1 cellular context compared by ENCODE assay signal in the genomic region with DNA sequence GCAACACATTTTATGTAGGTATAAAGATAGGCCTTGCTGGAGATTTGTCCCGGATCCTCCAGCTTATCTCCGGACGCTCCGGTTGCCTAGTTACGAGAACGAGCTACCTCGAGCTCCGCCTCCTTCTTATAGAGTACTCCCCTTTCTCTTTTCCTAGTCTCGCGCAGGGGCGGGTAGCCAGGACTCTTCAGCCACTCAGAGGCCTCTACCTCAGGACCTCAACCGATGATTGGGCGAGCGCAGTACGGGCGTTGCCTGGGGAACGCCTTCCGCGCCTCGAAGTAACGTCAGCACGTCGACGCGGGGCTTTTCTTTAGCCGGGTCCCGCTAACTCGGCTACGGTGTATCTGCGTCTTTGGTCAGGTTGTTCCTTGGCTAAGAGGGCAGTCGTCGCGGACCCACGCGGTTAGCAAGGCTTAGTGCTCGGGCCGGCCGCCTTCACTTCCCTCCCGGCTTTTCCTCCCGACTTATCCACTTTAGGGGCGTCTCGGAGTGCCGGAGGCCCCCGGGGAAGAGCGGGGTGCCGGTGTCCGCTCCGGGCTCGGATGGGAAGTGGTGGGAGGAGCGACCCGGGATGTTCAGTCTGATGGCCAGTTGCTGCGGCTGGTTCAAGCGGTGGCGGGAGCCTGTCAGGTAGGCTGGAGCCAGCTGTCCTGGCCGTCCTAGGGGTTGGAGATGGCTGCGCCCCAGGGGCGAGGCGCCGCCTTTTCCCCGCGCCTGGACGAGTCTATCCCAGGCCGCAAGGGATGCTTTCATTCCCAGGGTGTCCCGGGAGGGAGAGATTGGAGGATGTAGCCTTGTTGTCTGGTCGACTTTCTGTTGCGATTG.
TF ChIP-seq lines count a peak whose summit lies in the region.

A gene (plus strand): TSS at position 306 of the 828 bp plus-strand sequence. CDS start 269 bp downstream, at position 575.

TF ChIP-seq in HepG2, 621 proteins besides CTCF, POLR2A, EP300 and RAD21 (continued from another document and continues in another):
- TF ChIP-seq, protein P1, sequence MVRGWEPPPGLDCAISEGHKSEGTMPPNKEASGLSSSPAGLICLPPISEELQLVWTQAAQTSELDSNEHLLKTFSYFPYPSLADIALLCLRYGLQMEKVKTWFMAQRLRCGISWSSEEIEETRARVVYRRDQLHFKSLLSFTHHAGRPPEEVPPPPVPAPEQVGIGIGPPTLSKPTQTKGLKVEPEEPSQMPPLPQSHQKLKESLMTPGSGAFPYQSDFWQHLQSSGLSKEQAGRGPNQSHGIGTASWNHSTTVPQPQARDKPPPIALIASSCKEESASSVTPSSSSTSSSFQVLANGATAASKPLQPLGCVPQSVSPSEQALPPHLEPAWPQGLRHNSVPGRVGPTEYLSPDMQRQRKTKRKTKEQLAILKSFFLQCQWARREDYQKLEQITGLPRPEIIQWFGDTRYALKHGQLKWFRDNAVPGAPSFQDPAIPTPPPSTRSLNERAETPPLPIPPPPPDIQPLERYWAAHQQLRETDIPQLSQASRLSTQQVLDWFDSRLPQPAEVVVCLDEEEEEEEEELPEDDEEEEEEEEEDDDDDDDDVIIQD (CRISPR knock-in tag; IDR thresholded peaks at IDR 0.05; ENCODE audit: low read depth), result peak; percentile 74; the same call in 1 of the 2 replicates
- TF ChIP-seq SIN3A (IDR thresholded peaks at IDR 0.05; ENCODE audit: borderline replicate concordance, low read depth, low read length) (peak; percentile 86; the same call in 1 of the 2 replicates), NFRKB (IDR thresholded peaks at IDR 0.05) (no peak), ZNF788 (CRISPR knock-in tag; IDR thresholded peaks at IDR 0.05; ENCODE audit: borderline replicate concordance) (no peak; the same call in 1 of the 2 replicates), GATAD2A (CRISPR knock-in tag; IDR thresholded peaks at IDR 0.05) (0 out of 2 replicates have a peak, but pooled peaks have one; percentile 18), ZMYM4 (CRISPR knock-in tag; IDR thresholded peaks at IDR 0.05) (peak; percentile 95), SNRNP70 (IDR thresholded peaks at IDR 0.05; ENCODE audit: low read depth, low read length) (no peak), ZNF703 (CRISPR knock-in tag; IDR thresholded peaks at IDR 0.05; ENCODE audit: borderline replicate concordance) (no peak), FOSL2 (CRISPR knock-in tag; IDR thresholded peaks at IDR 0.05) (no peak), MAZ (IDR thresholded peaks at IDR 0.05; ENCODE audit: borderline replicate concordance, low read depth, low read length) (0 out of 2 replicates have a peak, but pooled peaks have one; percentile 35), MAZ (CRISPR knock-in tag; IDR thresholded peaks at IDR 0.05; ENCODE audit: low read depth) (peak; percentile 38; the same call in 1 of the 2 replicates), ZNF567 (CRISPR knock-in tag; IDR thresholded peaks at IDR 0.05; ENCODE audit: borderline replicate concordance) (0 out of 2 replicates have a peak, but pooled peaks have one; percentile 42), ZNF354B (CRISPR knock-in tag; IDR thresholded peaks at IDR 0.05) (no peak), ETV6 (CRISPR knock-in tag; conservative IDR thresholded peaks at IDR 0.05) (no peak), MEF2D (CRISPR knock-in tag; IDR thresholded peaks at IDR 0.05) (peak; percentile 76), CBX1 (IDR thresholded peaks at IDR 0.05; ENCODE audit: low read depth) (peak; percentile 85), CREB1 (IDR thresholded peaks at IDR 0.05) (peak; percentile 82), CREB1 (CRISPR knock-in tag; IDR thresholded peaks at IDR 0.05) (peak; percentile 92), ZNF333 (CRISPR knock-in tag; IDR thresholded peaks at IDR 0.05; ENCODE audit: borderline replicate concordance) (0 out of 2 replicates have a peak, but pooled peaks have one; percentile 71), U2AF2 (IDR thresholded peaks at IDR 0.05; ENCODE audit: low read depth, low read length) (peak; percentile 81; the same call in 1 of the 2 replicates), ATRX (CRISPR knock-in tag; IDR thresholded peaks at IDR 0.05; ENCODE audit: borderline replicate concordance) (no peak), SOX5 (CRISPR knock-in tag; IDR thresholded peaks at IDR 0.05; ENCODE audit: borderline replicate concordance) (peak; percentile 13; the same call in 1 of the 2 replicates)
- TF ChIP-seq, protein P2, sequence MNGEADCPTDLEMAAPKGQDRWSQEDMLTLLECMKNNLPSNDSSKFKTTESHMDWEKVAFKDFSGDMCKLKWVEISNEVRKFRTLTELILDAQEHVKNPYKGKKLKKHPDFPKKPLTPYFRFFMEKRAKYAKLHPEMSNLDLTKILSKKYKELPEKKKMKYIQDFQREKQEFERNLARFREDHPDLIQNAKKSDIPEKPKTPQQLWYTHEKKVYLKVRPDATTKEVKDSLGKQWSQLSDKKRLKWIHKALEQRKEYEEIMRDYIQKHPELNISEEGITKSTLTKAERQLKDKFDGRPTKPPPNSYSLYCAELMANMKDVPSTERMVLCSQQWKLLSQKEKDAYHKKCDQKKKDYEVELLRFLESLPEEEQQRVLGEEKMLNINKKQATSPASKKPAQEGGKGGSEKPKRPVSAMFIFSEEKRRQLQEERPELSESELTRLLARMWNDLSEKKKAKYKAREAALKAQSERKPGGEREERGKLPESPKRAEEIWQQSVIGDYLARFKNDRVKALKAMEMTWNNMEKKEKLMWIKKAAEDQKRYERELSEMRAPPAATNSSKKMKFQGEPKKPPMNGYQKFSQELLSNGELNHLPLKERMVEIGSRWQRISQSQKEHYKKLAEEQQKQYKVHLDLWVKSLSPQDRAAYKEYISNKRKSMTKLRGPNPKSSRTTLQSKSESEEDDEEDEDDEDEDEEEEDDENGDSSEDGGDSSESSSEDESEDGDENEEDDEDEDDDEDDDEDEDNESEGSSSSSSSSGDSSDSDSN (CRISPR knock-in tag; IDR thresholded peaks at IDR 0.05), result peak; percentile 84
- TF ChIP-seq, protein P3, sequence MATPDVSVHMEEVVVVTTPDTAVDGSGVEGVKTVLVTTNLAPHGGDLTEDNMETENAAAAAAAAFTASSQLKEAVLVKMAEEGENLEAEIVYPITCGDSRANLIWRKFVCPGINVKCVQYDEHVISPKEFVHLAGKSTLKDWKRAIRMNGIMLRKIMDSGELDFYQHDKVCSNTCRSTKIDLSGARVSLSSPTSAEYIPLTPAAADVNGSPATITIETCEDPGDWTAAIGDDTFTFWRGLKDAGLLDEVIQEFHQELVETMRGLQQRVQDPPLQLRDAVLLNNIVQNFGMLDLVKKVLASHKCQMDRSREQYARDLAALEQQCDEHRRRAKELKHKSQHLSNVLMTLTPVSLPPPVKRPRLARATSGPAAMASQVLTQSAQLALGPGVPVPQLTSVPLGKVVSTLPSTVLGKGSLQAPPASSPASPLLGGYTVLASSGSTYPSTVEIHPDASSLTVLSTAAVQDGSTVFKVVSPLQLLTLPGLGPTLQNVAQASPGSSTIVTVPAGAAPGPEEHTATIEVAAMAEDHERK (CRISPR knock-in tag; IDR thresholded peaks at IDR 0.05; ENCODE audit: low read depth), result peak; percentile 89
- TF ChIP-seq, protein P4, sequence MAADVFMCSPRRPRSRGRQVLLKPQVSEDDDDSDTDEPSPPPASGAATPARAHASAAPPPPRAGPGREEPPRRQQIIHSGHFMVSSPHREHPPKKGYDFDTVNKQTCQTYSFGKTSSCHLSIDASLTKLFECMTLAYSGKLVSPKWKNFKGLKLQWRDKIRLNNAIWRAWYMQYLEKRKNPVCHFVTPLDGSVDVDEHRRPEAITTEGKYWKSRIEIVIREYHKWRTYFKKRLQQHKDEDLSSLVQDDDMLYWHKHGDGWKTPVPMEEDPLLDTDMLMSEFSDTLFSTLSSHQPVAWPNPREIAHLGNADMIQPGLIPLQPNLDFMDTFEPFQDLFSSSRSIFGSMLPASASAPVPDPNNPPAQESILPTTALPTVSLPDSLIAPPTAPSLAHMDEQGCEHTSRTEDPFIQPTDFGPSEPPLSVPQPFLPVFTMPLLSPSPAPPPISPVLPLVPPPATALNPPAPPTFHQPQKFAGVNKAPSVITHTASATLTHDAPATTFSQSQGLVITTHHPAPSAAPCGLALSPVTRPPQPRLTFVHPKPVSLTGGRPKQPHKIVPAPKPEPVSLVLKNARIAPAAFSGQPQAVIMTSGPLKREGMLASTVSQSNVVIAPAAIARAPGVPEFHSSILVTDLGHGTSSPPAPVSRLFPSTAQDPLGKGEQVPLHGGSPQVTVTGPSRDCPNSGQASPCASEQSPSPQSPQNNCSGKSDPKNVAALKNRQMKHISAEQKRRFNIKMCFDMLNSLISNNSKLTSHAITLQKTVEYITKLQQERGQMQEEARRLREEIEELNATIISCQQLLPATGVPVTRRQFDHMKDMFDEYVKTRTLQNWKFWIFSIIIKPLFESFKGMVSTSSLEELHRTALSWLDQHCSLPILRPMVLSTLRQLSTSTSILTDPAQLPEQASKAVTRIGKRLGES (CRISPR knock-in tag; IDR thresholded peaks at IDR 0.05; ENCODE audit: borderline replicate concordance), result no peak
- TF ChIP-seq, protein P5, sequence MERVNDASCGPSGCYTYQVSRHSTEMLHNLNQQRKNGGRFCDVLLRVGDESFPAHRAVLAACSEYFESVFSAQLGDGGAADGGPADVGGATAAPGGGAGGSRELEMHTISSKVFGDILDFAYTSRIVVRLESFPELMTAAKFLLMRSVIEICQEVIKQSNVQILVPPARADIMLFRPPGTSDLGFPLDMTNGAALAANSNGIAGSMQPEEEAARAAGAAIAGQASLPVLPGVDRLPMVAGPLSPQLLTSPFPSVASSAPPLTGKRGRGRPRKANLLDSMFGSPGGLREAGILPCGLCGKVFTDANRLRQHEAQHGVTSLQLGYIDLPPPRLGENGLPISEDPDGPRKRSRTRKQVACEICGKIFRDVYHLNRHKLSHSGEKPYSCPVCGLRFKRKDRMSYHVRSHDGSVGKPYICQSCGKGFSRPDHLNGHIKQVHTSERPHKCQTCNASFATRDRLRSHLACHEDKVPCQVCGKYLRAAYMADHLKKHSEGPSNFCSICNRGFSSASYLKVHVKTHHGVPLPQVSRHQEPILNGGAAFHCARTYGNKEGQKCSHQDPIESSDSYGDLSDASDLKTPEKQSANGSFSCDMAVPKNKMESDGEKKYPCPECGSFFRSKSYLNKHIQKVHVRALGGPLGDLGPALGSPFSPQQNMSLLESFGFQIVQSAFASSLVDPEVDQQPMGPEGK (CRISPR knock-in tag; IDR thresholded peaks at IDR 0.05), result peak; percentile 33; the same call in 1 of the 2 replicates
- TF ChIP-seq, protein P6, sequence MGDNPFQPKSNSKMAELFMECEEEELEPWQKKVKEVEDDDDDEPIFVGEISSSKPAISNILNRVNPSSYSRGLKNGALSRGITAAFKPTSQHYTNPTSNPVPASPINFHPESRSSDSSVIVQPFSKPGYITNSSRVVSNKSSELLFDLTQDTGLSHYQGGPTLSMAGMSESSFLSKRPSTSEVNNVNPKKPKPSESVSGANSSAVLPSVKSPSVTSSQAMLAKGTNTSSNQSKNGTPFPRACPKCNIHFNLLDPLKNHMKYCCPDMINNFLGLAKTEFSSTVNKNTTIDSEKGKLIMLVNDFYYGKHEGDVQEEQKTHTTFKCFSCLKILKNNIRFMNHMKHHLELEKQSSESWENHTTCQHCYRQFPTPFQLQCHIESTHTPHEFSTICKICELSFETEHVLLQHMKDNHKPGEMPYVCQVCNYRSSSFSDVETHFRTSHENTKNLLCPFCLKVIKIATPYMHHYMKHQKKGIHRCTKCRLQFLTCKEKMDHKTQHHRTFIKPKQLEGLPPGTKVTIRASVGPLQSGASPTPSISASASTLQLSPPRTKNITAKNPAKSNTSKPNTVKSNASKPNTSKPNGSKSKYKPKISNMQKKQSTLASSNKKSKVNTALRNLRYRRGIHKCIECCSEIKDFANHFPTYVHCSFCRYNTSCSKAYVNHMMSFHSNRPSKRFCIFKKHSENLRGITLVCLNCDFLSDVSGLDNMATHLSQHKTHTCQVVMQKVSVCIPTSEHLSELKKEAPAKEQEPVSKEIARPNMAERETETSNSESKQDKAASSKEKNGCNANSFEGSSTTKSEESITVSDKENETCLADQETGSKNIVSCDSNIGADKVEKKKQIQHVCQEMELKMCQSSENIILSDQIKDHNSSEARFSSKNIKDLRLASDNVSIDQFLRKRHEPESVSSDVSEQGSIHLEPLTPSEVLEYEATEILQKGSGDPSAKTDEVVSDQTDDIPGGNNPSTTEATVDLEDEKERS (CRISPR knock-in tag; IDR thresholded peaks at IDR 0.05), result no peak
- TF ChIP-seq, protein P7, sequence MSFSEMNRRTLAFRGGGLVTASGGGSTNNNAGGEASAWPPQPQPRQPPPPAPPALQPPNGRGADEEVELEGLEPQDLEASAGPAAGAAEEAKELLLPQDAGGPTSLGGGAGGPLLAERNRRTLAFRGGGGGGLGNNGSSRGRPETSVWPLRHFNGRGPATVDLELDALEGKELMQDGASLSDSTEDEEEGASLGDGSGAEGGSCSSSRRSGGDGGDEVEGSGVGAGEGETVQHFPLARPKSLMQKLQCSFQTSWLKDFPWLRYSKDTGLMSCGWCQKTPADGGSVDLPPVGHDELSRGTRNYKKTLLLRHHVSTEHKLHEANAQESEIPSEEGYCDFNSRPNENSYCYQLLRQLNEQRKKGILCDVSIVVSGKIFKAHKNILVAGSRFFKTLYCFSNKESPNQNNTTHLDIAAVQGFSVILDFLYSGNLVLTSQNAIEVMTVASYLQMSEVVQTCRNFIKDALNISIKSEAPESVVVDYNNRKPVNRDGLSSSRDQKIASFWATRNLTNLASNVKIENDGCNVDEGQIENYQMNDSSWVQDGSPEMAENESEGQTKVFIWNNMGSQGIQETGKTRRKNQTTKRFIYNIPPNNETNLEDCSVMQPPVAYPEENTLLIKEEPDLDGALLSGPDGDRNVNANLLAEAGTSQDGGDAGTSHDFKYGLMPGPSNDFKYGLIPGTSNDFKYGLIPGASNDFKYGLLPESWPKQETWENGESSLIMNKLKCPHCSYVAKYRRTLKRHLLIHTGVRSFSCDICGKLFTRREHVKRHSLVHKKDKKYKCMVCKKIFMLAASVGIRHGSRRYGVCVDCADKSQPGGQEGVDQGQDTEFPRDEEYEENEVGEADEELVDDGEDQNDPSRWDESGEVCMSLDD (CRISPR knock-in tag; IDR thresholded peaks at IDR 0.05; ENCODE audit: borderline replicate concordance), result peak; percentile 60; the same call in 1 of the 2 replicates
